In the genomic region with DNA sequence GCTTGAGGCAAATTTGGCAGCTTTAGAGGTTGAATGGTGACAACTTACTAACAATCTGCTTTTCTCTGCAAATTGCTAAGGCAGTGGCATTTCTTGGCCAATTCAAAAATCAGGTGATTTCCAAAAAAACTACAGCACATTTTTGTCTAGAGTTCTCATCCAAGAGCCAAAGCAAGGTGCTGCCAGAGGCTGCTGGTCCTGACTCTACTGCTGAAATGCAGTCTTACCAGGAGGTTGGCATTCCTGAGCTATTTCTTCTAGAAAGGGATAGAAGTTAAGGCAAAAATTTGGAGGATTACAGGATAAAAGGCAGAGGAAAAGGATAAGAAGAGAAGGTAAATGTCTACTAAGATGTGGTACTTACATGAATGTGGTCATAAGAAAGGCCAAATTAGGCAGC, we compare ENCODE assay signal across 23 cellular contexts.
A peak's percentile ranks its signal among the peaks of the same experiment; 100 is the strongest.
DNase-seq lines count a peak whose midpoint lies in the region; FAIRE-seq and TF ChIP-seq lines count a peak whose summit lies in the region.
"Had no signal": no experiment of that assay in that cellular context is flagged by ENCODE, and none has a peak within 500 bp of the region (broad histone marks: within the 10 kb centered on the region; RNA-seq: fewer than 3 reads in every experiment).

No MANE protein-coding gene starts in this region.

- no peak for TF ChIP-seq RAD21 in H1 (IDR thresholded peaks at IDR 0.05 in 1 of 2, conservative IDR thresholded peaks at IDR 0.05 in 1 of 2; ENCODE audit: low read depth in 2 of 2, low read length in 2 of 2)

- H3K14ac ChIP-seq in H1 (ENCODE audit: insufficient read length) (no peak overlapping the region), trophoblast cell (ENCODE audit: low read length) (no peak overlapping the region)

- H4K8ac ChIP-seq in H1 (ENCODE audit: extremely low read depth, insufficient read depth, low read length) (no peak overlapping the region), trophoblast cell (ENCODE audit: low read depth, low read length) (no peak overlapping the region)

- no peak overlapping the region for H4K12ac ChIP-seq in trophoblast cell (ENCODE audit: low read depth, low read length)

- H3K4me1 ChIP-seq in H1 (replicated peaks in 1 of 4; ENCODE audit: control insufficient read depth in 3 of 4, insufficient read depth in 4 of 4, low read length in 3 of 4) (0 out of 7 replicates have a peak, but pooled peaks cover 0 to 4% (median 0%) of the 10 kb centered on the region in 4 experiments), trophoblast cell (ENCODE audit: control insufficient read depth in 1 of 2, insufficient read depth in 2 of 2, low read length in 2 of 2) (peaks cover 3 to 7% of the 10 kb centered on the region in 2 experiments)
- H3K4me1 ChIP-seq: A549; BLaER1 treated with 17β-estradiol and CSF1 and Interleukin-3, amounts not matched to agents 10 nM and 100 nM; Caco-2 had no signal

- H3K27me3 ChIP-seq in GM06990 (replicated peaks; ENCODE audit: control insufficient read depth, insufficient read depth, low read length) (no peaks in the 10 kb centered on the region), H1 (replicated peaks in 1 of 4; ENCODE audit: control insufficient read depth in 3 of 4, extremely low read depth in 1 of 4, insufficient read depth in 3 of 4, low read length in 3 of 4) (no peaks in the 10 kb centered on the region), trophoblast cell (ENCODE audit: insufficient read depth, low read length) (no peaks in the 10 kb centered on the region)
- H3K27me3 ChIP-seq: BLaER1 treated with 17β-estradiol and CSF1 and Interleukin-3, amounts not matched to agents 10 nM and 100 nM had no signal

- H4K91ac ChIP-seq in H1 (replicated peaks; ENCODE audit: insufficient read length, low read length): no peak overlapping the region
- no peak overlapping the region for H4K91ac ChIP-seq in trophoblast cell (ENCODE audit: low read depth, low read length)

- POLR2A ChIA-PET in H1 (lab: Charles Lee; ENCODE audit: partially characterized antibody): no interaction called here

- no peaks in the 10 kb centered on the region for H3K79me2 ChIP-seq in H1 (ENCODE audit: control insufficient read depth in 1 of 2, insufficient read depth in 2 of 2, low read length in 2 of 2)
- no peaks in the 10 kb centered on the region for H3K79me2 ChIP-seq in trophoblast cell (ENCODE audit: control insufficient read depth, insufficient read depth, low read length, poor library complexity)

- H3K4ac ChIP-seq in H1 (replicated peaks; ENCODE audit: insufficient read length, low read depth, low read length) (no peak overlapping the region), trophoblast cell (ENCODE audit: low read depth, low read length) (no peak overlapping the region)

- H2BK120ac ChIP-seq in H1 (replicated peaks; ENCODE audit: low read depth, low read length) (no peak overlapping the region), trophoblast cell (ENCODE audit: insufficient read depth, low read length, poor library complexity) (no peak overlapping the region)

- H3K27ac ChIP-seq in H1 (ENCODE audit: low read depth, low read length) (no peak overlapping the region), trophoblast cell (ENCODE audit: low read depth, low read length) (no peak overlapping the region)
- H3K27ac ChIP-seq: 22Rv1; A549; BLaER1 treated with 17β-estradiol and CSF1 and Interleukin-3, amounts not matched to agents 10 nM and 100 nM; C4-2B had no signal

- no peak for TF ChIP-seq POLR2A in H1 (IDR thresholded peaks at IDR 0.05; ENCODE audit: control extremely low read depth in 1 of 2, low read depth in 2 of 2, low read length in 2 of 2)

- H2BK20ac ChIP-seq in H1 (ENCODE audit: low read length): no peak overlapping the region

- no peak for DNase-seq in GM06990 (ENCODE audit: extremely low read depth, insufficient read length)
- no peak for DNase-seq in H1 (ENCODE audit: low read depth in 1 of 2, low spot score in 2 of 2)
- peak; percentile 92 to 97 for DNase-seq in trophoblast cell
- DNase-seq in NCI-H1694 (lab: John Stamatoyannopoulos, UW): no peak
- DNase-seq in activated gamma-delta T cell treated with Interleukin-2 at 50 U/mL for 16 hours: no peak
- DNase-seq: AML-193; Caco-2; Calu3; CD4-positive, alpha-beta T cell; CD8-positive, alpha-beta T cell; DMS 273 treated with DMSO at 0.1 percent for 48 hours; DMS153; DMS53; DMS79; DND-41; EL; GDM1 had no signal

- H3K79me1 ChIP-seq in H1 (ENCODE audit: low read depth, low read length) (no peaks in the 10 kb centered on the region), trophoblast cell (ENCODE audit: low read length) (no peaks in the 10 kb centered on the region)

- H2AK5ac ChIP-seq in H1 (ENCODE audit: low read depth, low read length) (no peak overlapping the region), trophoblast cell (ENCODE audit: low read length) (no peak overlapping the region)

- H3K23me2 ChIP-seq in H1 (ENCODE audit: low read depth, low read length): no peaks in the 10 kb centered on the region

- no peak overlapping the region for H2BK5ac ChIP-seq in H1 (ENCODE audit: low read depth, low read length)
- H2BK5ac ChIP-seq in trophoblast cell (ENCODE audit: low read depth, low read length, poor library complexity): no peak overlapping the region

- FAIRE-seq in H1 (lab: Jason Lieb, UNC): no peak
- FAIRE-seq: A549, GM12891, GM19239 had no signal

- H3K4me3 ChIP-seq in GM06990 (replicated peaks; ENCODE audit: low read depth, low read length): 0 out of 2 replicates have a peak overlapping the region, but pooled peaks have one; percentile 3
- no peak overlapping the region for H3K4me3 ChIP-seq in H1 (ENCODE audit: extremely low read depth in 1 of 4, insufficient read depth in 2 of 4, low read depth in 3 of 4, low read length in 4 of 4)
- no peak overlapping the region for H3K4me3 ChIP-seq in trophoblast cell (ENCODE audit: low read depth, low read length)
- H3K4me3 ChIP-seq: A549; BLaER1 treated with 17β-estradiol and CSF1 and Interleukin-3, amounts not matched to agents 10 nM and 100 nM had no signal

- no peak overlapping the region for H3K56ac ChIP-seq in H1 (replicated peaks; ENCODE audit: insufficient read length, low read depth, low read length)

- no peak overlapping the region for H3K4me2 ChIP-seq in H1 (ENCODE audit: insufficient read depth in 1 of 2, low read depth in 2 of 2, low read length in 2 of 2)
- H3K4me2 ChIP-seq in trophoblast cell (ENCODE audit: low read length): no peak overlapping the region
- H3K4me2 ChIP-seq: A549; BLaER1 treated with 17β-estradiol and CSF1 and Interleukin-3, amounts not matched to agents 10 nM and 100 nM had no signal

- no peaks in the 10 kb centered on the region for H3K36me3 ChIP-seq in GM06990 (ENCODE audit: control insufficient read depth, insufficient read depth, low read length)
- no peaks in the 10 kb centered on the region for H3K36me3 ChIP-seq in H1 (ENCODE audit: control insufficient read depth in 2 of 4, insufficient read depth in 4 of 4, low read length in 3 of 4)
- H3K36me3 ChIP-seq in trophoblast cell (ENCODE audit: control insufficient read depth in 1 of 2, insufficient read depth in 2 of 2, low read length in 2 of 2): no peaks in the 10 kb centered on the region
- H3K36me3 ChIP-seq: BLaER1 treated with 17β-estradiol and CSF1 and Interleukin-3, amounts not matched to agents 10 nM and 100 nM had no signal

- H4K5ac ChIP-seq in H1 (ENCODE audit: insufficient read length, low read depth, low read length): no peak overlapping the region

- no peaks in the 10 kb centered on the region for H4K20me1 ChIP-seq in H1 (replicated peaks in 1 of 2; ENCODE audit: control insufficient read depth in 1 of 2, insufficient read depth in 2 of 2, low read length in 2 of 2)
- H4K20me1 ChIP-seq: BLaER1 treated with 17β-estradiol and CSF1 and Interleukin-3, amounts not matched to agents 10 nM and 100 nM had no signal

- H2BK12ac ChIP-seq in H1 (ENCODE audit: low read depth, low read length) (no peak overlapping the region), trophoblast cell (ENCODE audit: low read length) (no peak overlapping the region)

- H2AFZ ChIP-seq in H1 (ENCODE audit: low read length) (peak overlapping the region; percentile 79; the same call in 1 of the 2 replicates), trophoblast cell (ENCODE audit: insufficient read depth, low read length, poor library complexity) (no peak overlapping the region)

- H3K18ac ChIP-seq in H1 (ENCODE audit: extremely low read depth, low read length) (no peak overlapping the region), trophoblast cell (ENCODE audit: low read length) (no peak overlapping the region)

- H3K9ac ChIP-seq in H1 (replicated peaks in 1 of 4; ENCODE audit: extremely low read depth in 1 of 4, low read depth in 3 of 4, low read length in 3 of 4) (no peak overlapping the region), trophoblast cell (ENCODE audit: low read length) (no peak overlapping the region)
- H3K9ac ChIP-seq: BLaER1 treated with 17β-estradiol and CSF1 and Interleukin-3, amounts not matched to agents 10 nM and 100 nM had no signal

- CTCF ChIA-PET in H1 (lab: Charles Lee; ENCODE audit: partially characterized antibody): interaction anchor here (0.8 to 1.5 kb wide), 2 partner anchors 291 to 489 kb away, joined by 3 read pairs; no protein-coding TSS in a partner anchor

- no peak overlapping the region for H2BK15ac ChIP-seq in H1 (ENCODE audit: low read length)

- TF ChIP-seq EP300 in H1 (IDR thresholded peaks at IDR 0.05; ENCODE audit: borderline replicate concordance in 1 of 2, low read depth in 2 of 2, low read length in 2 of 2): no peak

- no peaks in the 10 kb centered on the region for H3K9me3 ChIP-seq in H1 (ENCODE audit: insufficient read depth in 2 of 2, low read depth in 1 of 2, low read length in 1 of 2)
- no peaks in the 10 kb centered on the region for H3K9me3 ChIP-seq in trophoblast cell (ENCODE audit: insufficient read depth, low read depth, low read length)
- H3K9me3 ChIP-seq: A549; BLaER1 treated with 17β-estradiol and CSF1 and Interleukin-3, amounts not matched to agents 10 nM and 100 nM; Caco-2 had no signal

- H3K23ac ChIP-seq in H1 (ENCODE audit: insufficient read length) (no peak overlapping the region), trophoblast cell (ENCODE audit: low read length) (no peak overlapping the region)

- TF ChIP-seq CTCF in GM06990 (IDR thresholded peaks at IDR 0.05; ENCODE audit: insufficient read depth, low read length, poor library complexity, severe bottlenecking) (no peak), H1 (IDR thresholded peaks at IDR 0.05; ENCODE audit: control extremely low read depth in 1 of 3, insufficient read depth in 1 of 3, low read depth in 1 of 3, low read length in 3 of 3) (no peak)

TF ChIP-seq in H1, 55 proteins besides CTCF, POLR2A, EP300 and RAD21 (continues in another document):
- TF ChIP-seq BACH1 (IDR thresholded peaks at IDR 0.05; ENCODE audit: low read length): no peak
- no peak for TF ChIP-seq SIN3A (conservative IDR thresholded peaks at IDR 0.05 in 1 of 2, IDR thresholded peaks at IDR 0.05 in 1 of 2; ENCODE audit: low read depth in 1 of 2, low read length in 2 of 2)
- no peak for TF ChIP-seq CHD2 (IDR thresholded peaks at IDR 0.05; ENCODE audit: low read length)
- TF ChIP-seq NRF1 (IDR thresholded peaks at IDR 0.05; ENCODE audit: low read depth, low read length): no peak
- no peak for TF ChIP-seq HDAC6 (IDR thresholded peaks at IDR 0.05; ENCODE audit: low read depth, low read length)
- no peak for TF ChIP-seq SP4 (IDR thresholded peaks at IDR 0.05; ENCODE audit: low read length)

Comparison
In these comparisons a context has a peak if more than half of its experiments do, and no peak if none do; other contexts are left out.
1. DNase-seq: peak in trophoblast cell (2 of 2); none in GM06990 (single experiment), H1 (0 of 2), NCI-H1694 (single experiment) and activated gamma-delta T cell treated with Interleukin-2 at 50 U/mL for 16 hours (single experiment).